Comparison of ENCODE assay signal across 32 cellular contexts in genomic region chr12:91972896-91973295, GRCh38.
"Had no signal": no experiment of that assay in that cellular context is flagged by ENCODE, and none has a peak within 500 bp of the region (broad histone marks: within the 10 kb centered on the region; RNA-seq: fewer than 3 reads in every experiment).

No MANE protein-coding gene starts in this region.

- DNase-seq: activated B cell treated with CpG ODN at 0.5 μM for 24 hours; activated CD4-positive, alpha-beta memory T cell treated with anti-CD3 and anti-CD28 coated beads for 36 hours; activated CD4-positive, alpha-beta T cell treated with anti-CD3 and anti-CD28 coated beads for 4 hours; activated CD4-positive, alpha-beta T cell treated with anti-CD3 and anti-CD28 coated beads, Interleukin-2, amount 10 ng/mL, durations not matched to agents 24 days and 14 days; activated CD4-positive, alpha-beta T cell treated with anti-CD3 and anti-CD28 coated beads, Interleukin-2, amount 50 U/mL, for 1 hour; activated CD4-positive, alpha-beta T cell treated with anti-CD3 and anti-CD28 coated beads, Interleukin-2, amount 50 U/mL, for 4 hours; activated CD4-positive, CD25-positive, alpha-beta regulatory T cell treated with anti-CD3 and anti-CD28 coated beads, Interleukin-2, amount 50 U/mL, for 72 hours; activated CD8-positive, alpha-beta memory T cell treated with anti-CD3 and anti-CD28 coated beads, Interleukin-2, amount 50 U/mL, for 4 hours; activated CD8-positive, alpha-beta T cell treated with anti-CD3 and anti-CD28 coated beads for 36 hours; activated effector memory CD4-positive, alpha-beta T cell treated with anti-CD3 and anti-CD28 coated beads, Interleukin-2, amount 50 U/mL, for 16 hours; activated gamma-delta T cell treated with Interleukin-2 at 50 U/mL for 16 hours; activated naive CD4-positive, alpha-beta T cell; activated naive CD4-positive, alpha-beta T cell treated with anti-CD3 and anti-CD28 coated beads for 36 hours; activated naive CD4-positive, alpha-beta T cell treated with anti-CD3 and anti-CD28 coated beads, Interleukin-2, amount 50 U/mL, for 16 hours; activated naive CD8-positive, alpha-beta T cell treated with anti-CD3 and anti-CD28 coated beads for 36 hours; activated T-cell treated with anti-CD3 and anti-CD28 coated beads for 4 hours; activated T-cell treated with anti-CD3 and anti-CD28 coated beads, Interleukin-2, amount 50 U/mL, for 1 hour; activated T-cell treated with anti-CD3 and anti-CD28 coated beads, Interleukin-2, amount 50 U/mL, for 4 hours; activated T-cell treated with anti-CD3 and anti-CD28 coated beads, Interleukin-2, amount 50 U/mL, for 72 hours; adrenal gland; amniotic stem cell; aorta; body of pancreas; brain microvascular endothelial cell; central memory CD4-positive, alpha-beta T cell; T-cell; T-helper 2 cell; T-helper 9 cell had no signal

- ATAC-seq: activated CD8-positive, alpha-beta T cell treated with anti-CD3 and anti-CD28 coated beads for 36 hours; activated naive CD4-positive, alpha-beta T cell treated with anti-CD3 and anti-CD28 coated beads, Interleukin-2, amount 50 U/mL, for 72 hours; activated T-cell treated with anti-CD3 and anti-CD28 coated beads, Interleukin-2, amount 50 U/mL, for 4 hours; activated T-cell treated with anti-CD3 and anti-CD28 coated beads, Interleukin-2, amount 50 U/mL, for 72 hours; activated T-helper 17 cell treated with anti-CD3 and anti-CD28 coated beads, Interleukin-2, amount 50 U/mL, for 72 hours; body of pancreas; T-cell had no signal

- H3K4me1 Mint-ChIP-seq: activated B cell treated with CpG ODN at 0.5 μM for 24 hours had no signal

- H3K27me3 Mint-ChIP-seq: activated B cell treated with CpG ODN at 0.5 μM for 24 hours; activated CD4-positive, alpha-beta memory T cell treated with anti-CD3 and anti-CD28 coated beads for 36 hours; activated CD4-positive, alpha-beta T cell treated with anti-CD3 and anti-CD28 coated beads, Interleukin-2, amount 10 ng/mL, durations not matched to agents 24 days and 14 days; activated CD8-positive, alpha-beta T cell treated with anti-CD3 and anti-CD28 coated beads for 36 hours; activated naive CD8-positive, alpha-beta T cell treated with anti-CD3 and anti-CD28 coated beads for 36 hours; activated T-helper 17 cell treated with anti-CD3 and anti-CD28 coated beads, Interleukin-2, amount 50 U/mL, for 72 hours; T-cell had no signal

- H3K4me3 Mint-ChIP-seq: activated B cell treated with CpG ODN at 0.5 μM for 24 hours; activated CD4-positive, alpha-beta memory T cell treated with anti-CD3 and anti-CD28 coated beads for 36 hours; activated CD4-positive, alpha-beta T cell treated with anti-CD3 and anti-CD28 coated beads, Interleukin-2, amount 10 ng/mL, durations not matched to agents 24 days and 14 days; activated CD8-positive, alpha-beta T cell treated with anti-CD3 and anti-CD28 coated beads for 36 hours; activated naive CD4-positive, alpha-beta T cell treated with anti-CD3 and anti-CD28 coated beads for 36 hours; activated naive CD8-positive, alpha-beta T cell treated with anti-CD3 and anti-CD28 coated beads for 36 hours; activated T-cell treated with anti-CD3 and anti-CD28 coated beads, Interleukin-2, amount 50 U/mL, for 4 hours; activated T-cell treated with anti-CD3 and anti-CD28 coated beads, Interleukin-2, amount 50 U/mL, for 72 hours; activated T-helper 1 cell treated with anti-CD3 and anti-CD28 coated beads, Interleukin-12 subunit alpha, Interleukin-12 subunit beta, Interleukin-2, Interleukin-4 antibody, amounts not matched to agents 30 ng/mL and 10 ng/mL and 1 ng/mL, durations not matched to agents 14 hours and 24 hours and 36 hours; activated T-helper 17 cell treated with anti-CD3 and anti-CD28 coated beads, Interleukin-2, amount 50 U/mL, for 72 hours; T-cell; T-helper 2 cell treated with Interferon-gamma antibody and Interleukin-4, amounts not matched to agents 5 μg/mL and 100 μg/mL, for 36 hours had no signal

- H3K9me3 Mint-ChIP-seq: activated CD4-positive, alpha-beta memory T cell treated with anti-CD3 and anti-CD28 coated beads for 36 hours; activated T-helper 17 cell treated with anti-CD3 and anti-CD28 coated beads, Interleukin-2, amount 50 U/mL, for 72 hours had no signal

- H3K27ac Mint-ChIP-seq: activated B cell treated with CpG ODN at 0.5 μM for 24 hours; activated CD4-positive, alpha-beta memory T cell treated with anti-CD3 and anti-CD28 coated beads for 36 hours; activated CD4-positive, alpha-beta T cell treated with anti-CD3 and anti-CD28 coated beads, Interleukin-2, amount 10 ng/mL, durations not matched to agents 24 days and 14 days; activated CD8-positive, alpha-beta T cell treated with anti-CD3 and anti-CD28 coated beads for 36 hours; activated naive CD4-positive, alpha-beta T cell treated with anti-CD3 and anti-CD28 coated beads for 36 hours; activated naive CD4-positive, alpha-beta T cell treated with anti-CD3 and anti-CD28 coated beads, Interleukin-2, amount 50 U/mL, for 72 hours; activated naive CD8-positive, alpha-beta T cell treated with anti-CD3 and anti-CD28 coated beads for 36 hours; activated T-cell treated with anti-CD3 and anti-CD28 coated beads, Interleukin-2, amount 50 U/mL, for 72 hours; activated T-helper 1 cell treated with anti-CD3 and anti-CD28 coated beads, Interleukin-12 subunit alpha, Interleukin-12 subunit beta, Interleukin-2, Interleukin-4 antibody, amounts not matched to agents 30 ng/mL and 10 ng/mL and 1 ng/mL, durations not matched to agents 14 hours and 24 hours and 36 hours; activated T-helper 17 cell treated with anti-CD3 and anti-CD28 coated beads, Interleukin-2, amount 50 U/mL, for 72 hours; T-cell; T-helper 2 cell treated with Interferon-gamma antibody and Interleukin-4, amounts not matched to agents 5 μg/mL and 100 μg/mL, for 36 hours had no signal
